Comparison of ENCODE assay signal across 18 cellular contexts in genomic region chr4:11250510-11250909, GRCh38.
"Had no signal": no experiment of that assay in that cellular context is flagged by ENCODE, and none has a peak within 500 bp of the region (broad histone marks: within the 10 kb centered on the region; RNA-seq: fewer than 3 reads in every experiment).

No MANE protein-coding gene starts in this region.

- H2AFZ ChIP-seq: parathyroid adenoma had no signal

- H3K4me1 ChIP-seq: esophagus muscularis mucosa, gastrocnemius medialis, heart right ventricle, parathyroid adenoma, psoas muscle, right lobe of liver, spleen had no signal

- ATAC-seq: effector memory CD8-positive, alpha-beta T cell; gastrocnemius medialis; heart right ventricle; naive thymus-derived CD4-positive, alpha-beta T cell; psoas muscle; right lobe of liver had no signal

- H3K36me3 ChIP-seq: esophagus muscularis mucosa, gastrocnemius medialis, heart right ventricle, right lobe of liver, spleen had no signal

- H3K4me3 ChIP-seq: esophagus muscularis mucosa, gastrocnemius medialis, heart right ventricle, psoas muscle, right lobe of liver, spleen had no signal

- H3K9ac ChIP-seq: parathyroid adenoma had no signal

- H3K27ac ChIP-seq: epithelial cell of prostate, esophagus muscularis mucosa, gastrocnemius medialis, heart right ventricle, parathyroid adenoma, psoas muscle, right lobe of liver, spleen had no signal

- H3K79me2 ChIP-seq: parathyroid adenoma had no signal

- DNase-seq: effector memory CD8-positive, alpha-beta T cell; gastrocnemius medialis; heart right ventricle; hypothalamus; kidney glomerular epithelial cell; naive thymus-derived CD4-positive, alpha-beta T cell; nephron progenitor cell; psoas muscle; retina; right lobe of liver; spleen; stimulated activated CD4-positive, alpha-beta T cell treated with anti-CD3 and anti-CD28 coated beads, Interleukin-2, amount 100 ng/mL, for 24 hours; stimulated activated CD4-positive, alpha-beta T cell treated with anti-CD3 and anti-CD28 coated beads, Interleukin-4, amount 100 ng/mL, for 4 hours; stimulated activated naive CD4-positive, alpha-beta T cell treated with Interleukin-2 at 50 U/mL for 16 hours; trophoblast cell had no signal

- H3K27me3 ChIP-seq: esophagus muscularis mucosa, gastrocnemius medialis, heart right ventricle, right lobe of liver, spleen had no signal

- H3K9me3 ChIP-seq: gastrocnemius medialis, psoas muscle, right lobe of liver had no signal
